11 cellular contexts compared by ENCODE assay signal in genomic region chr5:73295447-73295846, GRCh38.
A peak's percentile ranks its signal among the peaks of the same experiment; 100 is the strongest.
DNase-seq lines count a peak whose midpoint lies in the region; ATAC-seq and TF ChIP-seq lines count a peak whose summit lies in the region.
"Had no signal": no experiment of that assay in that cellular context is flagged by ENCODE, and none has a peak within 500 bp of the region (broad histone marks: within the 10 kb centered on the region; RNA-seq: fewer than 3 reads in every experiment).

No MANE protein-coding gene starts in this region.

- H3K4me3 ChIP-seq in GM06990 (replicated peaks; ENCODE audit: low read depth, low read length) (no peak overlapping the region), brain microvascular endothelial cell (ENCODE audit: low read depth, low read length) (no peak overlapping the region), mucosa of descending colon (no peak overlapping the region), spleen (no peak overlapping the region)
- H3K4me3 ChIP-seq: dorsolateral prefrontal cortex had no signal

- H3K36me3 ChIP-seq in GM06990 (ENCODE audit: control insufficient read depth, insufficient read depth, low read length), result no peaks in the 10 kb centered on the region
- no peaks in the 10 kb centered on the region for H3K36me3 ChIP-seq in brain microvascular endothelial cell (replicated peaks)
- H3K36me3 ChIP-seq in mucosa of descending colon (ENCODE audit: low read depth), result no peaks in the 10 kb centered on the region
- H3K36me3 ChIP-seq in spleen, result no peaks in the 10 kb centered on the region

- H3K4me3 Mint-ChIP-seq in stimulated activated naive CD8-positive, alpha-beta T cell treated with anti-CD3 and anti-CD28 coated beads, Interleukin-15, amount 100 ng/mL, for 72 hours, result no peak overlapping the region

- H3K4me1 Mint-ChIP-seq in stimulated activated naive CD8-positive, alpha-beta T cell treated with anti-CD3 and anti-CD28 coated beads, Interleukin-15, amount 100 ng/mL, for 72 hours, result peaks cover 20% of the 10 kb centered on the region

- ATAC-seq in mucosa of descending colon (peak; percentile 36), HG02938 (IDR thresholded peaks at IDR 0.05; ENCODE audit: unreplicated experiment) (no peak)
- no peak for ATAC-seq in stimulated activated naive CD8-positive, alpha-beta T cell treated with anti-CD3 and anti-CD28 coated beads, Interleukin-15, amount 100 ng/mL, for 72 hours

- H3K27ac ChIP-seq in brain microvascular endothelial cell (no peak overlapping the region), spleen (no peak overlapping the region)
- H3K27ac ChIP-seq: dorsolateral prefrontal cortex had no signal

- H3K9me3 ChIP-seq in mucosa of descending colon (no peaks in the 10 kb centered on the region), spleen (no peaks in the 10 kb centered on the region)

- peaks cover 86% of the 10 kb centered on the region for H3K27me3 Mint-ChIP-seq in stimulated activated naive CD8-positive, alpha-beta T cell treated with anti-CD3 and anti-CD28 coated beads, Interleukin-15, amount 100 ng/mL, for 72 hours

- in situ Hi-C loops in brain microvascular endothelial cell (cut with HindIII; ENCODE audit: low pct_ligation_motif_present, low sequenced_read_pairs), result no loop called here

- no peak for TF ChIP-seq POLR2A in spleen (IDR thresholded peaks at IDR 0.05)

- DNase-seq in GM06990 (ENCODE audit: extremely low read depth, insufficient read length), result no peak
- peak; percentile 34 to 82 for DNase-seq in NCI-H524 (lab: John Stamatoyannopoulos, UW)
- DNase-seq in brain microvascular endothelial cell, result no peak
- no peak for DNase-seq in mucosa of descending colon
- no peak for DNase-seq in spleen
- no peak for DNase-seq in ecto neural progenitor cell (ENCODE audit: low spot score)
- no peak for DNase-seq in stimulated activated naive CD8-positive, alpha-beta T cell treated with anti-CD3 and anti-CD28 coated beads, Interleukin-15, amount 100 ng/mL, for 72 hours
- DNase-seq: dorsolateral prefrontal cortex; head of caudate nucleus; NK-92 treated with Interleukin-12 subunit alpha and Interleukin-12 subunit beta, amount 100 ng/mL, for 24 hours had no signal

- no peaks in the 10 kb centered on the region for H3K9me3 Mint-ChIP-seq in stimulated activated naive CD8-positive, alpha-beta T cell treated with anti-CD3 and anti-CD28 coated beads, Interleukin-15, amount 100 ng/mL, for 72 hours

- H3K27me3 ChIP-seq in GM06990 (replicated peaks; ENCODE audit: control insufficient read depth, insufficient read depth, low read length) (no peaks in the 10 kb centered on the region; the same call in none of the 2 replicates), brain microvascular endothelial cell (replicated peaks) (no peaks in the 10 kb centered on the region), spleen (replicated peaks in 1 of 7) (peaks cover 14 to 100% (median 68%) of the 10 kb centered on the region in 7 donors)

- no peak overlapping the region for H3K27ac Mint-ChIP-seq in stimulated activated naive CD8-positive, alpha-beta T cell treated with anti-CD3 and anti-CD28 coated beads, Interleukin-15, amount 100 ng/mL, for 72 hours

- peak; percentile 14 for TF ChIP-seq CTCF in GM06990 (IDR thresholded peaks at IDR 0.05; ENCODE audit: insufficient read depth, low read length, poor library complexity, severe bottlenecking)
- peak; percentile 37 for TF ChIP-seq CTCF in brain microvascular endothelial cell (IDR thresholded peaks at IDR 0.05; ENCODE audit: low read depth, low read length, missing control alignments)
- no peak for TF ChIP-seq CTCF in mucosa of descending colon (IDR thresholded peaks at IDR 0.05)
- no peak for TF ChIP-seq CTCF in spleen (IDR thresholded peaks at IDR 0.05 in 8 of 11, conservative IDR thresholded peaks at IDR 0.05 in 3 of 11)

- peaks cover 7% of the 10 kb centered on the region for H3K4me1 ChIP-seq in mucosa of descending colon (ENCODE audit: low read depth)
- H3K4me1 ChIP-seq in spleen, result peaks cover 10 to 28% (median 23%) of the 10 kb centered on the region in 6 donors

- intact Hi-C loops in mucosa of descending colon (cut with DNase I, micrococcal nuclease), result loop anchor here (10.0 kb wide), 2 partner anchors 81 to 159 kb away; no protein-coding TSS in a partner anchor
- intact Hi-C loops in spleen (cut with DNase I; ENCODE audit: low total_unique reads), result loop anchor here (10.0 kb wide), 1 partner anchor 159 kb away; no protein-coding TSS in a partner anchor

- WGBS in spleen, 5 donors, result 44 to 65% (median 52%) methylated on average over 2 of the region's 2 CpGs

Comparison
In these comparisons a context has a peak if more than half of its experiments do, and no peak if none do; other contexts are left out.
1. DNase-seq: peak in NCI-H524 (2 of 2); none in GM06990 (single experiment), brain microvascular endothelial cell (single experiment), mucosa of descending colon (0 of 3), spleen (single experiment), ecto neural progenitor cell (single experiment) and stimulated activated naive CD8-positive, alpha-beta T cell treated with anti-CD3 and anti-CD28 coated beads, Interleukin-15, amount 100 ng/mL, for 72 hours (0 of 2).
2. CTCF ChIP-seq: peak in GM06990 (single experiment) and brain microvascular endothelial cell (single experiment); none in mucosa of descending colon (single experiment) and spleen (0 of 11).